ENCODE assay signal across 1 cellular context in the genomic region with DNA sequence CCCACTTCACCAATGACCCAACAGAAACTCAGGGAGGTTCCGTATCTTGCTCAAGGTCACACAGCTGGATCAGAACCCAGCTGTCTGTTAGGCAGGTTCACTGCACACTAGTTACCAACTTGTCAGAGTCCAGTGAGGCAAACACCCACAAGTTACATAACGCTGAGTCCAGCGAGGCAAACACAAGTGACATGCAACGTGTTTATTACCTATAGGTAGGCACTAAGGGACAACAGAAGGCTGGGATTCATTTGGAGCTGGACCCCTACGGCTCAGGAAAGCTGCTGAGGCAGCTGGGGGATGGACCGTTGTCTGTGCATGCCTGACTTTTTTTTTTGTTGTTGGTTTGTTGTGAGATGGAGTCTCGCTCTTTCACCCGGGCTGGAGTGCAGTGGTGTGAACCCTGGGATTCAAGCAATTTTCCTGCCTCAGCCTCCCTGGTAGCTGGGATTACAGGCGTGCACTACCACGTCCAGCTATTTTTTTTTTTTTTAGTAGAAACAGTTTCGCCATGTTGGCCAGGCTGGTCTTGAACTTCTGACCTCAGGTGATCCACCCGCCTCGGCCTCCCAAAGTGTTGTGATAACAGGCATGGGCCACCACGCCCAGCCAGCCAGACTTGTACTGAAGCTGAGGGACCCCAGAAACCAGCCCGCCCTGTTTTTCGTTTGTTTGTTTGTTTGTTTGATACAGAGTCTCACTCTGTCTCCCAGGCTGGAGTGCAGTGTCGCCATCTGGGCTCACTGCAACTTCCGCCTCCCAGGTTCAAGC.
TF ChIP-seq lines count a peak whose summit lies in the region.

No MANE protein-coding gene starts in this region.

TF ChIP-seq in HEK293T, 16 proteins besides CTCF, POLR2A, EP300 and RAD21 (continued from another document):
- TF ChIP-seq, protein P1, sequence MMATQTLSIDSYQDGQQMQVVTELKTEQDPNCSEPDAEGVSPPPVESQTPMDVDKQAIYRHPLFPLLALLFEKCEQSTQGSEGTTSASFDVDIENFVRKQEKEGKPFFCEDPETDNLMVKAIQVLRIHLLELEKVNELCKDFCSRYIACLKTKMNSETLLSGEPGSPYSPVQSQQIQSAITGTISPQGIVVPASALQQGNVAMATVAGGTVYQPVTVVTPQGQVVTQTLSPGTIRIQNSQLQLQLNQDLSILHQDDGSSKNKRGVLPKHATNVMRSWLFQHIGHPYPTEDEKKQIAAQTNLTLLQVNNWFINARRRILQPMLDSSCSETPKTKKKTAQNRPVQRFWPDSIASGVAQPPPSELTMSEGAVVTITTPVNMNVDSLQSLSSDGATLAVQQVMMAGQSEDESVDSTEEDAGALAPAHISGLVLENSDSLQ (IDR thresholded peaks at IDR 0.05), result no peak
- no peak for TF ChIP-seq LEF1 (IDR thresholded peaks at IDR 0.05; ENCODE audit: borderline replicate concordance)
- no peak for TF ChIP-seq NFRKB (IDR thresholded peaks at IDR 0.05)
- TF ChIP-seq SP1 (IDR thresholded peaks at IDR 0.05), result no peak
- TF ChIP-seq FOXK2 (IDR thresholded peaks at IDR 0.05), result no peak
- no peak for TF ChIP-seq HDGF (IDR thresholded peaks at IDR 0.05; ENCODE audit: borderline replicate concordance)
- TF ChIP-seq ELF4 (IDR thresholded peaks at IDR 0.05), result no peak
- TF ChIP-seq TARDBP (IDR thresholded peaks at IDR 0.05), result no peak
- no peak for TF ChIP-seq L3MBTL2 (conservative IDR thresholded peaks at IDR 0.05)
- no peak for TF ChIP-seq BHLHE40 (IDR thresholded peaks at IDR 0.05; ENCODE audit: borderline replicate concordance)
